Comparison of ENCODE assay signal across 1 cellular context in genomic region chr12:119990382-119990874, GRCh38.
TF ChIP-seq lines count a peak whose summit lies in the region.

No MANE protein-coding gene starts in this region.

TF ChIP-seq in GM23338, 12 proteins besides CTCF, POLR2A, EP300 and RAD21:
- TF ChIP-seq ZNF462 (CRISPR knock-in tag; IDR thresholded peaks at IDR 0.05) (no peak), ETS1 (IDR thresholded peaks at IDR 0.05) (no peak), STAT1 (IDR thresholded peaks at IDR 0.05; ENCODE audit: unreplicated experiment) (no peak), REST (IDR thresholded peaks at IDR 0.05; ENCODE audit: unreplicated experiment) (no peak), EZH2phosphoT487 (IDR thresholded peaks at IDR 0.05; ENCODE audit: unreplicated experiment) (no peak)
